ENCODE assay signal across 27 cellular contexts in the genomic region with DNA sequence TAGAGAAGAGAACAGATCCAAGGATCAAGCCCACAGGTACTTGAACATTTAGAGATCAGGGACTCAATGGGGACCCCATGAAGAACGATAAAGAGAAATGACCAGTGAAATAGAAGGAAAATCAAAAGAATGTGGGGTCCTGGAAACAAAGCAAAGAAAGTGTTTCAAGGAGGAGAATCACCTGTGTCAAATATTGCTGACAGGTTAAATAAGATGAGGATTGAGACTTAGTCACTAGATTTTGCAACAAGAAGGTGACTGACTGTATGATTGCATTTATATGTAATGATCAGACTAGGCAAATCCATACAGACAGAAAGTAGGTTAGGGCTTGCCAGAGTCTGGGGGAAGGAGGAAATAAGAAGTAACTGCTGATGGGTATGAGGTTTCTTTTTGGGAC.
DNase-seq lines count a peak whose midpoint lies in the region; ATAC-seq, FAIRE-seq and TF ChIP-seq lines count a peak whose summit lies in the region.
"Had no signal": no experiment of that assay in that cellular context is flagged by ENCODE, and none has a peak within 500 bp of the region (broad histone marks: within the 10 kb centered on the region; RNA-seq: fewer than 3 reads in every experiment).

No MANE protein-coding gene starts in this region.

- H2AK5ac ChIP-seq in IMR-90 (ENCODE audit: low read depth, low read length): no peak overlapping the region

- H3K14ac ChIP-seq in IMR-90 (replicated peaks; ENCODE audit: low read depth, low read length): no peak overlapping the region

- no peaks in the 10 kb centered on the region for H3K9me1 ChIP-seq in IMR-90 (ENCODE audit: insufficient read depth, low read length)

- no peak overlapping the region for H2AK9ac ChIP-seq in IMR-90 (replicated peaks; ENCODE audit: low read depth, low read length, poor library complexity)

- no peak overlapping the region for H4K5ac ChIP-seq in IMR-90 (ENCODE audit: low read depth, low read length)

- H4K20me1 ChIP-seq in HepG2 (ENCODE audit: insufficient read depth, low read length): no peaks in the 10 kb centered on the region
- H4K20me1 ChIP-seq in IMR-90 (ENCODE audit: insufficient read depth, low read length): no peaks in the 10 kb centered on the region
- H4K20me1 ChIP-seq: BLaER1 treated with 17β-estradiol and CSF1 and Interleukin-3, amounts not matched to agents 10 nM and 100 nM had no signal

- no peaks in the 10 kb centered on the region for H3K9me3 ChIP-seq in HepG2 (ENCODE audit: low read length)
- H3K9me3 ChIP-seq in right lobe of liver: no peaks in the 10 kb centered on the region
- no peaks in the 10 kb centered on the region for H3K9me3 ChIP-seq in IMR-90 (ENCODE audit: control insufficient read depth, insufficient read depth, low read length)
- H3K9me3 ChIP-seq: BLaER1 treated with 17β-estradiol and CSF1 and Interleukin-3, amounts not matched to agents 10 nM and 100 nM; Caco-2 had no signal

- in situ Hi-C loops in HepG2 (cut with HindIII; ENCODE audit: extremely low pct_ligation_motif_present, low pct_unique_long_range_greater_than_20kb): no loop called here
- in situ Hi-C loops in IMR-90 (cut with MboI; ENCODE audit: low sequenced_read_pairs): no loop called here

- H4K8ac ChIP-seq in IMR-90 (ENCODE audit: low read depth in 2 of 2, low read length in 2 of 2): no peak overlapping the region

- no peaks in the 10 kb centered on the region for H3K79me1 ChIP-seq in IMR-90 (ENCODE audit: low read depth in 1 of 2, low read length in 2 of 2)

- no peak overlapping the region for H2AFZ ChIP-seq in HepG2 (ENCODE audit: low read length)
- H2AFZ ChIP-seq in IMR-90 (replicated peaks; ENCODE audit: low read length, poor library complexity): no peak overlapping the region

- no peak overlapping the region for H3K18ac ChIP-seq in IMR-90 (ENCODE audit: low read depth, low read length)

- no peak overlapping the region for H3K4me3 ChIP-seq in HepG2 (replicated peaks in 1 of 3; ENCODE audit: insufficient read depth in 1 of 3, low read depth in 2 of 3, low read length in 3 of 3)
- H3K4me3 ChIP-seq in right lobe of liver: no peak overlapping the region
- no peak overlapping the region for H3K4me3 ChIP-seq in IMR-90 (ENCODE audit: insufficient read depth, low read depth, low read length)
- H3K4me3 ChIP-seq in bronchial epithelial cell (ENCODE audit: low read depth, low read length): no peak overlapping the region
- H3K4me3 ChIP-seq: BLaER1 treated with 17β-estradiol and CSF1 and Interleukin-3, amounts not matched to agents 10 nM and 100 nM; GM12878 had no signal

- no peaks in the 10 kb centered on the region; a peak in 1 of 5 replicates for H3K27me3 ChIP-seq in HepG2 (ENCODE audit: control insufficient read depth in 1 of 2, insufficient read depth in 2 of 2, low read length in 2 of 2)
- no peaks in the 10 kb centered on the region for H3K27me3 ChIP-seq in right lobe of liver
- no peaks in the 10 kb centered on the region for H3K27me3 ChIP-seq in IMR-90 (ENCODE audit: control insufficient read depth, insufficient read depth, low read length)
- no peaks in the 10 kb centered on the region for H3K27me3 ChIP-seq in bronchial epithelial cell (ENCODE audit: control insufficient read depth, insufficient read depth, low read length)
- H3K27me3 ChIP-seq: BLaER1 treated with 17β-estradiol and CSF1 and Interleukin-3, amounts not matched to agents 10 nM and 100 nM had no signal

- H3K23ac ChIP-seq in IMR-90 (ENCODE audit: low read depth, low read length): no peak overlapping the region

- no TSS peak for BruUV-seq in HepG2 (replicated peaks; lab: Mats Ljungman, UMichigan)
- no TSS peak for BruUV-seq in IMR-90 (replicated peaks; lab: Mats Ljungman, UMichigan)

- H3K27ac ChIP-seq in HepG2 (ENCODE audit: extremely low read length, insufficient read depth, low read length) (no peak overlapping the region), right lobe of liver (no peak overlapping the region), IMR-90 (ENCODE audit: insufficient read depth, low read length) (no peak overlapping the region)
- H3K27ac ChIP-seq: BLaER1 treated with 17β-estradiol and CSF1 and Interleukin-3, amounts not matched to agents 10 nM and 100 nM; C4-2B had no signal

- FAIRE-seq in HepG2 (lab: Jason Lieb, UNC) (no peak), bronchial epithelial cell (lab: Jason Lieb, UNC) (no peak)
- FAIRE-seq: A204.1, D721Med, GM12878, GM12892, GM18507 had no signal

- H2BK5ac ChIP-seq in IMR-90 (ENCODE audit: low read depth, low read length, poor library complexity, severe bottlenecking): no peak overlapping the region

- CTCF ChIA-PET in HepG2 (lab: Yijun Ruan, JAX; ENCODE audit: low intra/inter-chr PET ratio, low total read pairs) (no interaction called here), IMR-90 (lab: Yijun Ruan, JAX) (no interaction called here)

- ATAC-seq in HepG2 (no peak), right lobe of liver (no peak), IMR-90 (ENCODE audit: low read depth) (no peak)
- ATAC-seq: CD8-positive, alpha-beta T cell; GM12878 had no signal

- H3K79me2 ChIP-seq in HepG2 (ENCODE audit: insufficient read depth, low read length): no peaks in the 10 kb centered on the region

- H3K9ac ChIP-seq in HepG2 (ENCODE audit: insufficient read depth, low read depth, low read length) (no peak overlapping the region), IMR-90 (ENCODE audit: low read depth, low read length) (no peak overlapping the region)
- H3K9ac ChIP-seq: BLaER1 treated with 17β-estradiol and CSF1 and Interleukin-3, amounts not matched to agents 10 nM and 100 nM had no signal

- no peaks in the 10 kb centered on the region for H3K4me1 ChIP-seq in HepG2 (ENCODE audit: insufficient read depth, low read length)
- no peaks in the 10 kb centered on the region for H3K4me1 ChIP-seq in right lobe of liver
- peaks cover 3% of the 10 kb centered on the region; the same call in 1 of the 2 replicates for H3K4me1 ChIP-seq in IMR-90 (ENCODE audit: control insufficient read depth, insufficient read depth, low read length)
- H3K4me1 ChIP-seq: Caco-2 had no signal

- DNase-seq in HepG2 (ENCODE audit: low spot score) (no peak), right lobe of liver (no peak), IMR-90 (no peak), bronchial epithelial cell (ENCODE audit: low read depth) (peak; percentile 25), NCI-H1417 treated with DMSO at 0.1 percent for 48 hours (lab: John Stamatoyannopoulos, UW) (no peak), NCI-H524 treated with DMSO at 0.1 percent for 48 hours (lab: John Stamatoyannopoulos, UW) (no peak), DMS 273 (lab: John Stamatoyannopoulos, UW; ENCODE audit: unreplicated experiment) (no peak)
- DNase-seq: 8988T; AML-193; Caco-2; Calu3; CD4-positive, alpha-beta T cell; CD8-positive, alpha-beta T cell; DMS 273 treated with DMSO at 0.1 percent for 48 hours; DMS153; DMS53; DMS79; DND-41; EL; GDM1 had no signal

- TF ChIP-seq CTCF in HepG2 (CRISPR knock-in tag; IDR thresholded peaks at IDR 0.05) (no peak), right lobe of liver (IDR thresholded peaks at IDR 0.05) (no peak), IMR-90 (conservative IDR thresholded peaks at IDR 0.05; ENCODE audit: low read depth, low read length) (no peak), bronchial epithelial cell (IDR thresholded peaks at IDR 0.05; ENCODE audit: insufficient read depth, low read length, severe bottlenecking) (no peak)

- no peak overlapping the region for H2BK15ac ChIP-seq in IMR-90 (ENCODE audit: low read depth, low read length)

- H3K4ac ChIP-seq in IMR-90 (ENCODE audit: low read depth, low read length): no peak overlapping the region

- TF ChIP-seq POLR2A in HepG2 (IDR thresholded peaks at IDR 0.05; ENCODE audit: insufficient read depth in 1 of 2, low read depth in 2 of 2, low read length in 2 of 2): no peak
- no peak for TF ChIP-seq POLR2A in right lobe of liver (IDR thresholded peaks at IDR 0.05)
- no peak for TF ChIP-seq POLR2A in IMR-90 (IDR thresholded peaks at IDR 0.05; ENCODE audit: low read depth, low read length)

- H2BK20ac ChIP-seq in IMR-90 (ENCODE audit: low read depth, low read length): no peak overlapping the region

- TF ChIP-seq EP300 in HepG2 (IDR thresholded peaks at IDR 0.05; ENCODE audit: low read depth in 2 of 2, low read length in 2 of 2) (no peak), HepG2 (CRISPR knock-in tag; IDR thresholded peaks at IDR 0.05; ENCODE audit: borderline replicate concordance) (no peak)

- no peak overlapping the region for H3K56ac ChIP-seq in IMR-90 (ENCODE audit: extremely low read depth, insufficient read depth, low read length)

- TF ChIP-seq RAD21 in HepG2 (CRISPR knock-in tag; IDR thresholded peaks at IDR 0.05) (no peak), IMR-90 (IDR thresholded peaks at IDR 0.05; ENCODE audit: low read length) (no peak)

- H3K36me3 ChIP-seq in HepG2 (replicated peaks in 1 of 2; ENCODE audit: control insufficient read depth in 1 of 2, insufficient read depth in 2 of 2, low read length in 2 of 2) (no peaks in the 10 kb centered on the region), right lobe of liver (no peaks in the 10 kb centered on the region), IMR-90 (ENCODE audit: control insufficient read depth, insufficient read depth, low read length) (no peaks in the 10 kb centered on the region), bronchial epithelial cell (ENCODE audit: control insufficient read depth, insufficient read depth, low read length) (no peaks in the 10 kb centered on the region)
- H3K36me3 ChIP-seq: BLaER1 treated with 17β-estradiol and CSF1 and Interleukin-3, amounts not matched to agents 10 nM and 100 nM had no signal

- H3K4me2 ChIP-seq in HepG2 (ENCODE audit: low read depth, low read length) (no peak overlapping the region), IMR-90 (ENCODE audit: low read depth, low read length) (no peak overlapping the region)
- H3K4me2 ChIP-seq: BLaER1 treated with 17β-estradiol and CSF1 and Interleukin-3, amounts not matched to agents 10 nM and 100 nM had no signal

- POLR2A ChIA-PET in HepG2 (lab: Yijun Ruan, JAX): no interaction called here
- POLR2A ChIA-PET in IMR-90 (lab: Charles Lee; ENCODE audit: unreplicated experiment): no interaction called here

- no peak overlapping the region for H2BK120ac ChIP-seq in IMR-90 (ENCODE audit: low read depth, low read length)

- intact Hi-C loops in HepG2 (cut with micrococcal nuclease; ENCODE audit: unreplicated experiment) (no loop called here), right lobe of liver (cut with DNase I) (no loop called here), IMR-90 (cut with micrococcal nuclease) (no loop called here)

- dilution Hi-C loops in IMR-90 (cut with HindIII; ENCODE audit: low sequenced_read_pairs, unreplicated experiment): no loop called here

- 0% methylated on average over 1 of the region's 1 CpG for WGBS in HepG2 (ENCODE audit: low lambda C conversion rate)
- 75% methylated on average over 1 of the region's 1 CpG for WGBS in right lobe of liver (ENCODE audit: insufficient coverage, low coverage, low lambda C conversion rate, missing lambda C conversion rate)
- WGBS in IMR-90 (ENCODE audit: extremely low coverage in 2 of 2, insufficient read length in 1 of 2), 2 experiments: 60% methylated on average over 1 of the region's 1 CpG; no CpG with 5 or more reads in 1 of the 2 experiments

- no peak overlapping the region for H4K91ac ChIP-seq in IMR-90 (ENCODE audit: insufficient read depth, low read depth, low read length)

TF ChIP-seq in IMR-90, 13 proteins besides CTCF, POLR2A, EP300 and RAD21 (continues in another document):
- TF ChIP-seq NFE2L2 (IDR thresholded peaks at IDR 0.05; ENCODE audit: low read depth, low read length) (no peak), MAFK (IDR thresholded peaks at IDR 0.05; ENCODE audit: low read depth, low read length) (peak; percentile 30; the same call in 1 of the 2 replicates)
